In genomic region chr2:238599549-238600505, GRCh38 we compare ENCODE assay signal across 27 cellular contexts.
"Had no signal": no experiment of that assay in that cellular context is flagged by ENCODE, and none has a peak within 500 bp of the region (broad histone marks: within the 10 kb centered on the region; RNA-seq: fewer than 3 reads in every experiment).

No MANE protein-coding gene starts in this region.

- H3K9me3 ChIP-seq: adrenal gland had no signal

- H3K36me3 ChIP-seq: adrenal gland had no signal

- DNase-seq: activated CD4-positive, alpha-beta memory T cell treated with anti-CD3 and anti-CD28 coated beads, Interleukin-2, amount 10 ng/mL, durations not matched to agents 7 days and 5 days; activated CD4-positive, alpha-beta T cell treated with anti-CD3 and anti-CD28 coated beads for 36 hours; activated CD4-positive, alpha-beta T cell treated with anti-CD3 and anti-CD28 coated beads, Interleukin-2, amount 50 U/mL, for 1 hour; activated CD4-positive, CD25-positive, alpha-beta regulatory T cell; activated naive CD4-positive, alpha-beta T cell treated with anti-CD3 and anti-CD28 coated beads, Interleukin-2, amount 50 U/mL, for 16 hours; activated naive CD8-positive, alpha-beta T cell treated with anti-CD3 and anti-CD28 coated beads, Interleukin-2, amount 10 ng/mL, durations not matched to agents 7 days and 5 days; activated T-cell treated with anti-CD3 and anti-CD28 coated beads for 4 hours; activated T-cell treated with anti-CD3 and anti-CD28 coated beads, Interleukin-2, amount 50 U/mL, for 72 hours; adrenal gland; anterior cingulate cortex; Karpas-422; MM.1S; NCI-H1105; NCI-H1436; NCI-H187; NCI-H2081; NCI-H510A treated with DMSO at 0.1 percent for 48 hours; NCI-H69; NK-92 treated with Interleukin-12 subunit alpha and Interleukin-12 subunit beta, amount 100 ng/mL, for 24 hours; OCI-M1; RPMI8226; T-cell; T-helper 2 cell; T1000 had no signal

- H3K4me3 ChIP-seq: adrenal gland, SK-N-MC had no signal

- H3K27ac Mint-ChIP-seq: activated CD4-positive, alpha-beta memory T cell treated with anti-CD3 and anti-CD28 coated beads, Interleukin-2, amount 10 ng/mL, durations not matched to agents 7 days and 5 days; activated CD4-positive, alpha-beta T cell treated with anti-CD3 and anti-CD28 coated beads for 36 hours; activated naive CD8-positive, alpha-beta T cell treated with anti-CD3 and anti-CD28 coated beads, Interleukin-2, amount 10 ng/mL, durations not matched to agents 7 days and 5 days; activated T-cell treated with anti-CD3 and anti-CD28 coated beads, Interleukin-2, amount 50 U/mL, for 72 hours; T-cell had no signal

- H3K27ac ChIP-seq: SK-N-MC had no signal

- H3K4me3 Mint-ChIP-seq: activated CD4-positive, alpha-beta memory T cell treated with anti-CD3 and anti-CD28 coated beads, Interleukin-2, amount 10 ng/mL, durations not matched to agents 7 days and 5 days; activated CD4-positive, alpha-beta T cell treated with anti-CD3 and anti-CD28 coated beads for 36 hours; activated naive CD8-positive, alpha-beta T cell treated with anti-CD3 and anti-CD28 coated beads, Interleukin-2, amount 10 ng/mL, durations not matched to agents 7 days and 5 days; activated T-cell treated with anti-CD3 and anti-CD28 coated beads, Interleukin-2, amount 50 U/mL, for 72 hours; T-cell had no signal

- H3K36me3 Mint-ChIP-seq: activated naive CD8-positive, alpha-beta T cell treated with anti-CD3 and anti-CD28 coated beads, Interleukin-2, amount 10 ng/mL, durations not matched to agents 7 days and 5 days; T-cell had no signal

- H3K4me1 Mint-ChIP-seq: activated CD4-positive, alpha-beta memory T cell treated with anti-CD3 and anti-CD28 coated beads, Interleukin-2, amount 10 ng/mL, durations not matched to agents 7 days and 5 days; activated CD4-positive, alpha-beta T cell treated with anti-CD3 and anti-CD28 coated beads for 36 hours; activated naive CD8-positive, alpha-beta T cell treated with anti-CD3 and anti-CD28 coated beads, Interleukin-2, amount 10 ng/mL, durations not matched to agents 7 days and 5 days had no signal

- ATAC-seq: activated CD4-positive, alpha-beta T cell treated with anti-CD3 and anti-CD28 coated beads for 36 hours; activated T-cell treated with anti-CD3 and anti-CD28 coated beads, Interleukin-2, amount 50 U/mL, for 72 hours; Panc1; Right ventricle myocardium inferior; T-cell had no signal

- H3K27me3 ChIP-seq: adrenal gland had no signal

- H3K9me3 Mint-ChIP-seq: activated CD4-positive, alpha-beta memory T cell treated with anti-CD3 and anti-CD28 coated beads, Interleukin-2, amount 10 ng/mL, durations not matched to agents 7 days and 5 days had no signal
